18 cellular contexts compared by ENCODE assay signal in genomic region chr4:117376700-117377099, GRCh38.
A peak's percentile ranks its signal among the peaks of the same experiment; 100 is the strongest.
DNase-seq lines count a peak whose midpoint lies in the region; ATAC-seq and TF ChIP-seq lines count a peak whose summit lies in the region.
"Had no signal": no experiment of that assay in that cellular context is flagged by ENCODE, and none has a peak within 500 bp of the region (broad histone marks: within the 10 kb centered on the region; RNA-seq: fewer than 3 reads in every experiment).

No MANE protein-coding gene starts in this region.

- H3F3A ChIP-seq in SK-N-SH (replicated peaks; ENCODE audit: insufficient read depth) (no peaks in the 10 kb centered on the region), neural cell (ENCODE audit: insufficient read depth, low read length, poor library complexity, severe bottlenecking) (no peaks in the 10 kb centered on the region)

- H2AFZ ChIP-seq in SK-N-SH (ENCODE audit: low read depth) (no peak overlapping the region), neural cell (ENCODE audit: low read depth, low read length) (peak overlapping the region; percentile 10), mammary epithelial cell (ENCODE audit: low read depth, low read length) (no peak overlapping the region)

- H4K20me1 ChIP-seq in SK-N-SH (ENCODE audit: insufficient read depth) (no peaks in the 10 kb centered on the region), neural cell (ENCODE audit: insufficient read depth) (no peaks in the 10 kb centered on the region), mammary epithelial cell (ENCODE audit: insufficient read depth, low read length) (no peaks in the 10 kb centered on the region)

- no peaks in the 10 kb centered on the region for H3K27me3 ChIP-seq in SK-N-SH (ENCODE audit: insufficient read depth)
- H3K27me3 ChIP-seq in neural cell (ENCODE audit: insufficient read depth, low read depth, low read length), result no peaks in the 10 kb centered on the region
- H3K27me3 ChIP-seq in mammary epithelial cell (ENCODE audit: insufficient read depth, low read length), result no peaks in the 10 kb centered on the region
- H3K27me3 ChIP-seq in adrenal gland, result no peaks in the 10 kb centered on the region

- intact Hi-C loops in mammary epithelial cell (cut with micrococcal nuclease), result no loop called here
- intact Hi-C loops in adrenal gland (cut with DNase I), result no loop called here

- ATAC-seq in esophagus mucosa, result no peak
- ATAC-seq: HCT116 had no signal

- H3K36me3 ChIP-seq in SK-N-SH (replicated peaks in 1 of 2; ENCODE audit: control insufficient read depth in 1 of 2, insufficient read depth in 2 of 2, low read length in 1 of 2) (no peaks in the 10 kb centered on the region), neural cell (ENCODE audit: insufficient read depth, low read length) (no peaks in the 10 kb centered on the region), mammary epithelial cell (ENCODE audit: insufficient read depth, low read length) (no peaks in the 10 kb centered on the region), adrenal gland (replicated peaks in 1 of 2) (no peaks in the 10 kb centered on the region)

- TF ChIP-seq CTCF in SK-N-SH (IDR thresholded peaks at IDR 0.05) (no peak), neural cell (IDR thresholded peaks at IDR 0.05; ENCODE audit: poor library complexity, severe bottlenecking) (no peak), mammary epithelial cell (conservative IDR thresholded peaks at IDR 0.05 in 1 of 2, IDR thresholded peaks at IDR 0.05 in 1 of 2; ENCODE audit: extremely low read depth in 1 of 2, insufficient read depth in 1 of 2, low read depth in 1 of 2, low read length in 2 of 2) (no peak), adrenal gland (IDR thresholded peaks at IDR 0.05) (no peak)

- in situ Hi-C loops in mammary epithelial cell (cut with MboI; ENCODE audit: low sequenced_read_pairs in 2 of 2), result no loop called here

- TF ChIP-seq RAD21 in SK-N-SH (IDR thresholded peaks at IDR 0.05; ENCODE audit: low read length) (no peak), neural cell (conservative IDR thresholded peaks at IDR 0.05) (no peak)

- H3K4me2 ChIP-seq in SK-N-SH (no peak overlapping the region), neural cell (ENCODE audit: low read length) (no peak overlapping the region), mammary epithelial cell (ENCODE audit: insufficient read depth, low read depth, low read length) (no peak overlapping the region)

- peak in 1 of 2 experiments; percentile 54; a peak in 1 of 4 replicates for TF ChIP-seq EP300 in SK-N-SH (IDR thresholded peaks at IDR 0.05; ENCODE audit: borderline replicate concordance in 1 of 2, low read depth in 1 of 2, low read length in 1 of 2)
- no peak for TF ChIP-seq EP300 in neural cell (conservative IDR thresholded peaks at IDR 0.05; ENCODE audit: poor library complexity, severe bottlenecking)

- no peak for TF ChIP-seq POLR2A in adrenal gland (IDR thresholded peaks at IDR 0.05)

- DNase-seq in DMS 273 (lab: John Stamatoyannopoulos, UW; ENCODE audit: unreplicated experiment), result peak; percentile 70
- DNase-seq in NCI-H1694 treated with DMSO at 0.1 percent for 48 hours (lab: John Stamatoyannopoulos, UW), result peak; percentile 65
- peak; percentile 4 for DNase-seq in SK-N-SH
- no peak for DNase-seq in mammary epithelial cell
- no peak for DNase-seq in adrenal gland
- DNase-seq: Caco-2; CD4-positive, alpha-beta T cell; DMS53; DND-41; EL; GOT3; H7; HFFc6; KBM-7 had no signal

- H3K4me1 ChIP-seq in SK-N-SH (ENCODE audit: control insufficient read depth in 1 of 2, insufficient read depth in 2 of 2, low read depth in 1 of 2, low read length in 1 of 2), result no peaks in the 10 kb centered on the region; a peak in 1 of 4 replicates
- H3K4me1 ChIP-seq in mammary epithelial cell (ENCODE audit: insufficient read depth, low read length), result peaks cover 3% of the 10 kb centered on the region
- no peaks in the 10 kb centered on the region for H3K4me1 ChIP-seq in adrenal gland (replicated peaks in 1 of 2)
- H3K4me1 ChIP-seq: Caco-2 had no signal

- CTCF ChIA-PET in SK-N-SH (lab: Yijun Ruan, JAX) (no interaction called here), mammary epithelial cell (lab: Charles Lee; ENCODE audit: low non-redundant PET) (no interaction called here)

- no TSS peak for BruUV-seq in mammary epithelial cell (replicated peaks; lab: Mats Ljungman, UMichigan)

- dilution Hi-C loops in mammary epithelial cell (cut with HindIII; ENCODE audit: low sequenced_read_pairs), result no loop called here

- H3K9me3 ChIP-seq in SK-N-SH (no peaks in the 10 kb centered on the region), neural cell (ENCODE audit: low read length) (no peaks in the 10 kb centered on the region), mammary epithelial cell (replicated peaks; ENCODE audit: insufficient read depth, low read length) (no peaks in the 10 kb centered on the region), adrenal gland (replicated peaks in 1 of 3) (no peaks in the 10 kb centered on the region)
- H3K9me3 ChIP-seq: Caco-2 had no signal

- no peaks in the 10 kb centered on the region for H3K9me2 ChIP-seq in SK-N-SH
- H3K9me2 ChIP-seq in neural cell (ENCODE audit: insufficient read depth, low read length), result no peaks in the 10 kb centered on the region

- H3K27ac ChIP-seq in SK-N-SH (ENCODE audit: low read depth in 2 of 2, low read length in 1 of 2) (peak overlapping the region in 1 of 2 experiments; percentile 56; a peak in 1 of 4 replicates), neural cell (ENCODE audit: low read length) (no peak overlapping the region), mammary epithelial cell (ENCODE audit: insufficient read depth, low read depth, low read length) (no peak overlapping the region), adrenal gland (no peak overlapping the region)
- H3K27ac ChIP-seq: C4-2B had no signal

- H3K9ac ChIP-seq in SK-N-SH (no peak overlapping the region), neural cell (ENCODE audit: low read length) (no peak overlapping the region), mammary epithelial cell (ENCODE audit: insufficient read depth, low read length) (no peak overlapping the region)

- POLR2A ChIA-PET in SK-N-SH (lab: Yijun Ruan, JAX), result no interaction called here

- H3K79me2 ChIP-seq in SK-N-SH (ENCODE audit: insufficient read depth) (no peaks in the 10 kb centered on the region), neural cell (replicated peaks; ENCODE audit: insufficient read depth, low read length) (no peaks in the 10 kb centered on the region), mammary epithelial cell (ENCODE audit: insufficient read depth, low read length) (no peaks in the 10 kb centered on the region)

- no peak overlapping the region for H3K4me3 ChIP-seq in SK-N-SH (ENCODE audit: low read depth in 2 of 2, low read length in 1 of 2)
- no peak overlapping the region for H3K4me3 ChIP-seq in neural cell (ENCODE audit: low read length)
- H3K4me3 ChIP-seq in mammary epithelial cell (replicated peaks in 1 of 3; ENCODE audit: insufficient read depth in 1 of 3, low read depth in 2 of 3, low read length in 3 of 3), result no peak overlapping the region
- H3K4me3 ChIP-seq in adrenal gland, result no peak overlapping the region

TF ChIP-seq in SK-N-SH, 30 proteins besides CTCF, POLR2A, EP300 and RAD21:
- TF ChIP-seq CHD2 (IDR thresholded peaks at IDR 0.05; ENCODE audit: low read length, partially characterized antibody) (peak; percentile 41), RCOR1 (IDR thresholded peaks at IDR 0.05; ENCODE audit: low read length) (peak; percentile 93), JUND (IDR thresholded peaks at IDR 0.05) (no peak), TCF12 (IDR thresholded peaks at IDR 0.05) (no peak)
TF ChIP-seq in SK-N-SH: peak in this region for 2.

TF ChIP-seq in neural cell, 6 proteins besides CTCF, POLR2A, EP300 and RAD21:
- no peak for TF ChIP-seq REST (IDR thresholded peaks at IDR 0.05; ENCODE audit: borderline replicate concordance)
- TF ChIP-seq EZH2 (IDR thresholded peaks at IDR 0.05; ENCODE audit: borderline replicate concordance, insufficient read depth, low read length, poor library complexity, severe bottlenecking), result no peak
- TF ChIP-seq SMC3 (conservative IDR thresholded peaks at IDR 0.05; ENCODE audit: poor library complexity), result no peak
- no peak for TF ChIP-seq POLR2AphosphoS5 (IDR thresholded peaks at IDR 0.05)
- TF ChIP-seq MXI1 (conservative IDR thresholded peaks at IDR 0.05; ENCODE audit: poor library complexity, severe bottlenecking), result no peak
- no peak for TF ChIP-seq TAF1 (IDR thresholded peaks at IDR 0.05; ENCODE audit: low read depth)

Comparison
In these comparisons a context has a peak if more than half of its experiments do, and no peak if none do; other contexts are left out.
1. DNase-seq: peak in DMS 273 (single experiment), NCI-H1694 treated with DMSO at 0.1 percent for 48 hours (single experiment) and SK-N-SH (single experiment); none in mammary epithelial cell (single experiment) and adrenal gland (0 of 7).